ENCODE assay signal across 8 cellular contexts in genomic region chr2:216519154-216519762, GRCh38. TPM values are rescaled to one million over a fixed set of nuclear protein-coding genes. Genes with fewer than 3 reads are reported as not detected.
DNase-seq lines count a peak whose midpoint lies in the region; ATAC-seq and TF ChIP-seq lines count a peak whose summit lies in the region.

No MANE protein-coding gene starts in this region.

- H3K36me3 Mint-ChIP-seq in endothelial cell (ENCODE audit: low read depth, unreplicated experiment): no peaks in the 10 kb centered on the region
- peaks cover 4% of the 10 kb centered on the region for H3K36me3 Mint-ChIP-seq in mesothelial cell of epicardium
- H3K36me3 Mint-ChIP-seq in type B pancreatic cell: peaks cover 6% of the 10 kb centered on the region

- H3K9me3 Mint-ChIP-seq in endothelial cell (ENCODE audit: unreplicated experiment) (no peaks in the 10 kb centered on the region), mesothelial cell of epicardium (peaks cover 1% of the 10 kb centered on the region), type B pancreatic cell (no peaks in the 10 kb centered on the region)

- H3K27ac ChIP-seq in 22Rv1: no peak overlapping the region

- H3K27me3 Mint-ChIP-seq in endothelial cell (ENCODE audit: unreplicated experiment) (no peaks in the 10 kb centered on the region), mesothelial cell of epicardium (ENCODE audit: low read depth) (no peaks in the 10 kb centered on the region), type B pancreatic cell (no peaks in the 10 kb centered on the region)

- DNase-seq in GM12864 (ENCODE audit: low read depth): no peak
- peak; percentile 89 for DNase-seq in NCI-H2227 treated with DMSO at 0.1 percent for 48 hours (lab: John Stamatoyannopoulos, UW)
- peak; percentile 73 for DNase-seq in endothelial cell (ENCODE audit: low spot score)
- peak in 1 of 2 experiments; percentile 61 for DNase-seq in mesothelial cell of epicardium (ENCODE audit: low spot score in 2 of 2, unreplicated experiment in 2 of 2)
- DNase-seq in type B pancreatic cell (ENCODE audit: extremely low spot score, unreplicated experiment): no peak

- H3K4me3 ChIP-seq in GM12864 (ENCODE audit: low read depth, low read length) (no peak overlapping the region), WI38 (ENCODE audit: low read depth, low read length) (no peak overlapping the region)

- no peaks in the 10 kb centered on the region for H3K4me1 Mint-ChIP-seq in endothelial cell (ENCODE audit: unreplicated experiment)
- peaks cover 12% of the 10 kb centered on the region for H3K4me1 Mint-ChIP-seq in mesothelial cell of epicardium
- peaks cover 11% of the 10 kb centered on the region for H3K4me1 Mint-ChIP-seq in type B pancreatic cell (ENCODE audit: unreplicated experiment)

- H3K27ac Mint-ChIP-seq in endothelial cell (ENCODE audit: unreplicated experiment) (no peak overlapping the region), mesothelial cell of epicardium (peak overlapping the region; percentile 39), type B pancreatic cell (no peak overlapping the region)

- TF ChIP-seq CTCF in 22Rv1 (IDR thresholded peaks at IDR 0.05) (peak; percentile 82), GM12864 (IDR thresholded peaks at IDR 0.05; ENCODE audit: low read depth, low read length, missing control alignments) (peak; percentile 77), WI38 (IDR thresholded peaks at IDR 0.05; ENCODE audit: low read depth, low read length) (peak; percentile 34; the same call in 1 of the 2 replicates), endothelial cell (IDR thresholded peaks at IDR 0.05; ENCODE audit: unreplicated experiment) (peak; percentile 88), mesothelial cell of epicardium (IDR thresholded peaks at IDR 0.05; ENCODE audit: unreplicated experiment) (peak; percentile 82), type B pancreatic cell (conservative IDR thresholded peaks at IDR 0.05) (peak; percentile 94)

- H3K4me3 Mint-ChIP-seq in endothelial cell (ENCODE audit: unreplicated experiment) (no peak overlapping the region), mesothelial cell of epicardium (no peak overlapping the region), type B pancreatic cell (no peak overlapping the region)

- ATAC-seq in HG03103 (IDR thresholded peaks at IDR 0.05; ENCODE audit: low read depth, unreplicated experiment): peak; percentile 64

RNA-seq across cellular contexts. Expression of gene RPL37A, which starts 20.6 kb away (rescaled TPM):
- total RNA-seq in endothelial cell (ENCODE audit: unreplicated experiment) (2,729 TPM), mesothelial cell of epicardium (2,728 to 2,928 TPM (median 2,867 TPM) in 3 replicates), type B pancreatic cell (ENCODE audit: low replicate concordance) (3,063 and 3,098 TPM in 2 replicates)

Comparison
In these comparisons a context has a peak if more than half of its experiments do, and no peak if none do; other contexts are left out.
1. CTCF ChIP-seq: peak in every context shown above with its lines; median percentile 94 in type B pancreatic cell; 88 in endothelial cell; 82 in 22Rv1; 82 in mesothelial cell of epicardium; 77 in GM12864; 34 in WI38.
2. DNase-seq: peak in NCI-H2227 treated with DMSO at 0.1 percent for 48 hours (single experiment) and endothelial cell (single experiment); none in GM12864 (single experiment) and type B pancreatic cell (single experiment).